In genomic region chr1:154000420-154000819, GRCh38 we compare ENCODE assay signal across 14 cellular contexts. TPM values are rescaled to one million over a fixed set of nuclear protein-coding genes. Genes with fewer than 3 reads are reported as not detected.
DNase-seq lines count a peak whose midpoint lies in the region; ATAC-seq and TF ChIP-seq lines count a peak whose summit lies in the region.
"Had no signal": no experiment of that assay in that cellular context is flagged by ENCODE, and none has a peak within 500 bp of the region (broad histone marks: within the 10 kb centered on the region; RNA-seq: fewer than 3 reads in every experiment).

No MANE protein-coding gene starts in this region.

- H4K20me1 ChIP-seq in PC-3 (ENCODE audit: low read length), result no peaks in the 10 kb centered on the region

- H3K4me3 ChIP-seq in PC-3 (ENCODE audit: low read length) (no peak overlapping the region), adrenal gland (no peak overlapping the region)
- H3K4me3 ChIP-seq: BLaER1 treated with 17β-estradiol and CSF1 and Interleukin-3, amounts not matched to agents 10 nM and 100 nM; GM23338 had no signal

- H3K4me3 Mint-ChIP-seq in progenitor cell of endocrine pancreas (ENCODE audit: low read depth), result no peak overlapping the region
- H3K4me3 Mint-ChIP-seq: CD4-positive, alpha-beta T cell; GM23338 had no signal

- no peak overlapping the region for H3K9ac ChIP-seq in PC-3 (ENCODE audit: low read length)
- H3K9ac ChIP-seq: BLaER1 treated with 17β-estradiol and CSF1 and Interleukin-3, amounts not matched to agents 10 nM and 100 nM had no signal

- TF ChIP-seq CTCF in PC-3 (conservative IDR thresholded peaks at IDR 0.05; ENCODE audit: low read depth, low read length) (no peak), progenitor cell of endocrine pancreas (IDR thresholded peaks at IDR 0.05; ENCODE audit: unreplicated experiment) (no peak), adrenal gland (IDR thresholded peaks at IDR 0.05) (no peak)

- intact Hi-C loops in PC-3 (cut with micrococcal nuclease) (no loop called here), adrenal gland (cut with DNase I) (no loop called here)

- CTCF ChIA-PET in PC-3 (lab: Charles Lee), result no interaction called here

- H3K27ac ChIP-seq in PC-3 (ENCODE audit: low read length), result no peak overlapping the region
- no peak overlapping the region for H3K27ac ChIP-seq in adrenal gland
- H3K27ac ChIP-seq: BLaER1 treated with 17β-estradiol and CSF1 and Interleukin-3, amounts not matched to agents 10 nM and 100 nM had no signal

- H3K27me3 ChIP-seq in PC-3 (ENCODE audit: low read length) (no peaks in the 10 kb centered on the region), adrenal gland (no peaks in the 10 kb centered on the region)
- H3K27me3 ChIP-seq: BLaER1 treated with 17β-estradiol and CSF1 and Interleukin-3, amounts not matched to agents 10 nM and 100 nM had no signal

- H3K4me1 ChIP-seq in PC-3 (ENCODE audit: insufficient read depth, low read length) (no peaks in the 10 kb centered on the region), adrenal gland (replicated peaks in 1 of 2) (no peaks in the 10 kb centered on the region)

- TF ChIP-seq POLR2A in adrenal gland (IDR thresholded peaks at IDR 0.05), result no peak

- H3K36me3 ChIP-seq in PC-3 (ENCODE audit: low read depth, low read length), result no peaks in the 10 kb centered on the region
- peaks cover 0 to 1% of the 10 kb centered on the region in 2 donors for H3K36me3 ChIP-seq in adrenal gland (replicated peaks in 1 of 2)

- H3K27me3 Mint-ChIP-seq in progenitor cell of endocrine pancreas, result no peaks in the 10 kb centered on the region
- H3K27me3 Mint-ChIP-seq: CD4-positive, alpha-beta T cell; IgD-negative memory B cell had no signal

- H3K9me3 ChIP-seq in PC-3 (ENCODE audit: low read length), result no peaks in the 10 kb centered on the region
- H3K9me3 ChIP-seq in adrenal gland (replicated peaks in 1 of 3), result no peaks in the 10 kb centered on the region
- H3K9me3 ChIP-seq: BLaER1 treated with 17β-estradiol and CSF1 and Interleukin-3, amounts not matched to agents 10 nM and 100 nM had no signal

- POLR2A ChIA-PET in PC-3 (lab: Charles Lee; ENCODE audit: unreplicated experiment), result no interaction called here

- no peak overlapping the region for H2AFZ ChIP-seq in PC-3 (ENCODE audit: low read length)
- H2AFZ ChIP-seq: GM23338 had no signal

- H3K4me1 Mint-ChIP-seq in progenitor cell of endocrine pancreas (ENCODE audit: low read depth), result peaks cover 9% of the 10 kb centered on the region
- H3K4me1 Mint-ChIP-seq: GM23338 had no signal

- ATAC-seq in PC-3 (peak; percentile 51; the same call in 1 of the 2 replicates), esophagus mucosa (peak; percentile 18), HG02571 (IDR thresholded peaks at IDR 0.05; ENCODE audit: unreplicated experiment) (no peak)
- ATAC-seq: GM23338 had no signal

- H3K4me2 ChIP-seq in PC-3 (ENCODE audit: low read length), result no peak overlapping the region
- H3K4me2 ChIP-seq: BLaER1 treated with 17β-estradiol and CSF1 and Interleukin-3, amounts not matched to agents 10 nM and 100 nM; GM23338 had no signal

- WGBS in adrenal gland, 4 donors, result 71 to 83% (median 75%) methylated on average over 4 of the region's 4 CpGs

- no TSS peak for BruUV-seq in PC-3 (replicated peaks; lab: Mats Ljungman, UMichigan)

- no peaks in the 10 kb centered on the region for H3K79me2 ChIP-seq in PC-3 (ENCODE audit: low read length)

- no peaks in the 10 kb centered on the region for H3K9me2 ChIP-seq in PC-3 (replicated peaks; ENCODE audit: low read length)

- H3F3A ChIP-seq in PC-3 (ENCODE audit: low read length, unreplicated experiment), result no peaks in the 10 kb centered on the region

- DNase-seq in PC-3, result no peak
- DNase-seq in progenitor cell of endocrine pancreas (ENCODE audit: low spot score, unreplicated experiment), result no peak
- DNase-seq in LoVo (ENCODE audit: low spot score), result no peak
- no peak for DNase-seq in adrenal gland
- DNase-seq: ACHN; CD4-positive, alpha-beta T cell; DND-41; GDM1; H7 had no signal

- peaks cover 5% of the 10 kb centered on the region for H3K36me3 Mint-ChIP-seq in progenitor cell of endocrine pancreas (ENCODE audit: insufficient read depth)

- peaks cover 4% of the 10 kb centered on the region for H3K9me3 Mint-ChIP-seq in progenitor cell of endocrine pancreas (ENCODE audit: low read depth)
- H3K9me3 Mint-ChIP-seq: CD4-positive, alpha-beta T cell; IgD-negative memory B cell had no signal

- peak overlapping the region; percentile 95 for H3K27ac Mint-ChIP-seq in progenitor cell of endocrine pancreas
- H3K27ac Mint-ChIP-seq: CD4-positive, alpha-beta T cell; GM23338; IgD-negative memory B cell had no signal

RNA-seq across cellular contexts. Expression of gene RPS27, which starts 9.9 kb away (rescaled TPM):
- total RNA-seq in PC-3 (2014; rRNA removed) (1,964 and 2,544 TPM in 2 replicates), esophagus mucosa (1,798 TPM), progenitor cell of endocrine pancreas (2,170 and 2,294 TPM in 2 replicates), adrenal gland (1,000 to 10,000 TPM in 7 of 8 donors, 100 to 1,000 TPM in 1; 943 to 2,886 (median 1,497) TPM)
- 1,000 to 10,000 TPM; 3,330 to 6,436 (median 4,487) TPM for polyA plus RNA-seq in adrenal gland

RNA-seq across cellular contexts. Expression of gene RAB13, which starts 14.3 kb away (rescaled TPM):
- total RNA-seq in PC-3 (2014; rRNA removed), result 41.2 and 42.3 TPM in 2 replicates
- total RNA-seq in esophagus mucosa, result 60.5 TPM
- 83.3 and 90.4 TPM in 2 replicates for total RNA-seq in progenitor cell of endocrine pancreas
- total RNA-seq in adrenal gland, result 100 to 1,000 TPM in 4 of 8 donors, 10 to 100 TPM in 4; 22.9 to 165 (median 96.8) TPM
- 100 to 1,000 TPM; 152 to 328 (median 275) TPM for polyA plus RNA-seq in adrenal gland
- polyA plus RNA-seq: IgD-negative memory B cell had no signal

RNA-seq across cellular contexts. Expression of gene JTB, which starts 22.9 kb away (rescaled TPM):
- total RNA-seq in PC-3 (2014; rRNA removed), result 377 and 388 TPM in 2 replicates
- total RNA-seq in esophagus mucosa, result 73.2 TPM
- total RNA-seq in progenitor cell of endocrine pancreas, result 75.0 and 76.5 TPM in 2 replicates
- total RNA-seq in adrenal gland, result 100 to 1,000 TPM; 103 to 327 (median 179) TPM
- 100 to 1,000 TPM in 2 of 3 donors, 10 to 100 TPM in 1; 68.3 to 144 (median 140) TPM for polyA plus RNA-seq in adrenal gland

RNA-seq across cellular contexts. Expression of gene CREB3L4, which starts 32.7 kb away (rescaled TPM):
- total RNA-seq in PC-3 (2014; rRNA removed), result 22.9 and 28.7 TPM in 2 replicates
- total RNA-seq in esophagus mucosa, result 7.6 TPM
- 36.6 and 41.7 TPM in 2 replicates for total RNA-seq in progenitor cell of endocrine pancreas
- total RNA-seq in adrenal gland, result 10 to 100 TPM in 7 of 8 donors, 1 to 10 TPM in 1; 5.1 to 16.7 (median 15.0) TPM
- polyA plus RNA-seq in adrenal gland, result 10 to 100 TPM in 2 of 3 donors, 1 to 10 TPM in 1; 6.3 to 21.8 (median 19.0) TPM

RNA-seq across cellular contexts. Expression of gene SLC39A1, which starts 37.1 kb away (rescaled TPM):
- total RNA-seq in PC-3 (2014; rRNA removed), result 201 and 224 TPM in 2 replicates
- total RNA-seq in esophagus mucosa, result 42.3 TPM
- total RNA-seq in progenitor cell of endocrine pancreas, result 70.6 and 75.4 TPM in 2 replicates
- 100 to 1,000 TPM in 7 of 8 donors, 10 to 100 TPM in 1; 96.5 to 173 (median 118) TPM for total RNA-seq in adrenal gland
- polyA plus RNA-seq in adrenal gland, result 10 to 100 TPM; 29.1 to 85.1 (median 63.9) TPM
